ENCODE assay signal across 9 cellular contexts in the genomic region with DNA sequence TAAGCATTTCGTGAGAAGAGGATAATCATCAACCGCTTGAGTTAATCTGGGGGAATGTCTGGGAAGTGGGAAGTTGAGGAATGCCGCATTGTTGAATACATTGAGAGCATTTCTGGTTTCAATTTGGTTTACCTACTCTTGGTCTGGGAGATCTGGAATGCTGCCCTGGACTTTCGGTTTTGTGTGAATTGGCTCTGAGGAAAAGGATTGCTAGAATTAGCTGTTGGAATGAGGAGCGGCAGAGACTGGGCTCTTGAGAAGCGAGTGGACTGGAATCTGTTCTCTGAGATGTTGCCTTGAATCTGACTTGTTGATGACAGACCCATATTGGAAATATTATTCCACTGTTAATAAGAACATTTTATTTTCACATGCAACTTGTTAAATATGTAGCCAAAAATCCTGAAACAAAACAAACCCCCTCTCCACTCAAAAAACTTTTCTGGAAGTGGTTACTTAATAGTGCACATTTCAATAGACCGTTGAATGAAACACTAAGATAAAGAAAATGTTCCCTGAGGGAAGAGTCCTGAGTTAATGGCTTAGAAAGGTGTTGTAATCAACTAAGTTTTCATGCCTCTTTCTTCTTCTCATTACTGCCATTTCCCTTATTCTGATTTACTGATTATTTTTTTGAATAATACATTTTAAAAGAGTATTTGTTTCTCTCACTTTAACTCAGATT. TPM values are rescaled to one million over a fixed set of nuclear protein-coding genes. Genes with fewer than 3 reads are reported as not detected.
A peak's percentile ranks its signal among the peaks of the same experiment; 100 is the strongest.
DNase-seq lines count a peak whose midpoint lies in the region; ATAC-seq and TF ChIP-seq lines count a peak whose summit lies in the region.
"Had no signal": no experiment of that assay in that cellular context is flagged by ENCODE, and none has a peak within 500 bp of the region (broad histone marks: within the 10 kb centered on the region; RNA-seq: fewer than 3 reads in every experiment).

No MANE protein-coding gene starts in this region.

- peak overlapping the region; percentile 86 for H3K27ac ChIP-seq in SJSA1
- H3K27ac ChIP-seq in neuronal stem cell (replicated peaks; ENCODE audit: low read length) = peak overlapping the region; percentile 33
- H3K27ac ChIP-seq: C4-2B had no signal

- H3K14ac ChIP-seq in neuronal stem cell (ENCODE audit: low read length) = no peak overlapping the region

- WGBS in neuronal stem cell (ENCODE audit: extremely low coverage in 2 of 2, insufficient read length in 2 of 2, insufficient replicate concordance in 1 of 2), 2 donors = no CpG with 5 or more reads among the region's 7 CpGs

- H2BK5ac ChIP-seq in neuronal stem cell (ENCODE audit: low read length) = no peak overlapping the region

- H2BK120ac ChIP-seq in neuronal stem cell (ENCODE audit: low read depth, low read length) = no peak overlapping the region

- POLR2A ChIA-PET in AG04449 (lab: Yijun Ruan, JAX) = interaction anchor here (1.0 to 2.1 kb wide), 2 partner anchors 10 to 40 kb away, joined by 4 to 9 read pairs; no protein-coding TSS in a partner anchor

- no peaks in the 10 kb centered on the region for H3K79me1 ChIP-seq in neuronal stem cell (ENCODE audit: low read depth, low read length)

- no peak overlapping the region for H3K4ac ChIP-seq in neuronal stem cell (ENCODE audit: low read length)

- no peak overlapping the region for H2BK12ac ChIP-seq in neuronal stem cell (ENCODE audit: low read length)

- CTCF ChIA-PET in AG04449 (lab: Yijun Ruan, JAX) = interaction anchor here (0.8 to 5.5 kb wide), 3 partner anchors 9 to 51 kb away, joined by 3 to 36 read pairs (median 4); a partner anchor contains a TSS

- peak overlapping the region; percentile 28 for H3K4me3 ChIP-seq in AG04449 (ENCODE audit: low read depth, low read length)
- peak overlapping the region; percentile 14 for H3K4me3 ChIP-seq in SJSA1
- peak overlapping the region; percentile 25 for H3K4me3 ChIP-seq in fibroblast of villous mesenchyme (ENCODE audit: low read depth, low read length)
- H3K4me3 ChIP-seq in neuronal stem cell (ENCODE audit: low read length in 2 of 2) = no peak overlapping the region

- no peak overlapping the region for H2BK15ac ChIP-seq in neuronal stem cell (ENCODE audit: low read length)

- ATAC-seq in GM18861 (IDR thresholded peaks at IDR 0.05; ENCODE audit: unreplicated experiment) (no peak), omental fat pad (ENCODE audit: low FRiP score) (no peak)

- H2AFZ ChIP-seq in neuronal stem cell (ENCODE audit: low read length) = no peak overlapping the region

- no peak overlapping the region for H3K9ac ChIP-seq in neuronal stem cell (ENCODE audit: low read depth, low read length, poor library complexity)

- H2AK5ac ChIP-seq in neuronal stem cell (ENCODE audit: low read depth, low read length) = no peak overlapping the region

- TF ChIP-seq CTCF in AG04449 (IDR thresholded peaks at IDR 0.05; ENCODE audit: insufficient read depth, low read length, missing control alignments) (no peak), fibroblast of villous mesenchyme (IDR thresholded peaks at IDR 0.05; ENCODE audit: insufficient read depth, low read depth, low read length) (no peak), omental fat pad (IDR thresholded peaks at IDR 0.05) (no peak)

- no peaks in the 10 kb centered on the region for H3K36me3 ChIP-seq in SJSA1
- H3K36me3 ChIP-seq in neuronal stem cell (replicated peaks in 1 of 2; ENCODE audit: control insufficient read depth in 2 of 2, insufficient read depth in 2 of 2, low read length in 2 of 2) = no peaks in the 10 kb centered on the region

- H3K4me1 ChIP-seq in SJSA1 (replicated peaks) (peaks cover 37% of the 10 kb centered on the region), neuronal stem cell (ENCODE audit: control insufficient read depth in 2 of 2, insufficient read depth in 1 of 2, low read depth in 1 of 2, low read length in 2 of 2) (peaks cover 2 to 16% of the 10 kb centered on the region in 2 donors)

- DNase-seq in AG04449 (ENCODE audit: low read depth, low spot score) = peak; percentile 86
- peak; percentile 92 to 95 for DNase-seq in SJSA1 (ENCODE audit: low read depth in 1 of 2, low spot score in 2 of 2)
- peak; percentile 74 for DNase-seq in fibroblast of villous mesenchyme (ENCODE audit: low read depth)
- peak; percentile 29 for DNase-seq in neuronal stem cell (ENCODE audit: low spot score)
- no peak for DNase-seq in LoVo (ENCODE audit: low spot score)
- no peak for DNase-seq in NAMALWA (ENCODE audit: low spot score)
- DNase-seq in omental fat pad (ENCODE audit: low spot score) = no peak

- H3K27me3 ChIP-seq in SJSA1 (replicated peaks) = no peaks in the 10 kb centered on the region
- H3K27me3 ChIP-seq in neuronal stem cell (ENCODE audit: control insufficient read depth in 3 of 3, insufficient read depth in 3 of 3, low read depth in 1 of 3, low read length in 3 of 3) = no peaks in the 10 kb centered on the region

- no peaks in the 10 kb centered on the region for H3K9me3 ChIP-seq in SJSA1 (replicated peaks)
- H3K9me3 ChIP-seq in neuronal stem cell (replicated peaks in 1 of 2; ENCODE audit: control insufficient read depth in 2 of 2, insufficient read depth in 1 of 2, low read depth in 1 of 2, low read length in 2 of 2) = peaks cover 0 to 3% of the 10 kb centered on the region in 2 donors

- no peak overlapping the region for H3K4me2 ChIP-seq in neuronal stem cell (ENCODE audit: insufficient read depth, low read length, poor library complexity, severe bottlenecking)

- H4K91ac ChIP-seq in neuronal stem cell (ENCODE audit: low read depth, low read length, poor library complexity) = no peak overlapping the region

- H3K18ac ChIP-seq in neuronal stem cell (ENCODE audit: low read length) = no peak overlapping the region

- H3K23ac ChIP-seq in neuronal stem cell (ENCODE audit: low read depth, low read length, poor library complexity) = no peak overlapping the region

- H4K8ac ChIP-seq in neuronal stem cell (ENCODE audit: low read depth, low read length) = no peak overlapping the region

RNA-seq across cellular contexts. Expression of a gene that starts 50.8 kb away (rescaled TPM):
- total RNA-seq in SJSA1 (2014; rRNA removed; shearing (Covaris generic)) = 33.1 and 68.3 TPM in 2 replicates
- 48.6 and 56.1 TPM in 2 replicates for total RNA-seq in fibroblast of villous mesenchyme
- 12.6 TPM for polyA plus RNA-seq in neuronal stem cell (2013, experiment 1 of 2)
- polyA plus RNA-seq in neuronal stem cell (2013, experiment 2 of 2) = 10.1 TPM
- 100 to 1,000 TPM in 3 of 4 donors, 10 to 100 TPM in 1; 64.8 to 238 (median 144) TPM for total RNA-seq in omental fat pad

Comparison
In these comparisons a context has a peak if more than half of its experiments do, and no peak if none do; other contexts are left out.
1. DNase-seq: peak in AG04449 (single experiment), SJSA1 (2 of 2), fibroblast of villous mesenchyme (single experiment) and neuronal stem cell (single experiment); none in LoVo (single experiment), NAMALWA (single experiment) and omental fat pad (single experiment).
2. H3K4me3 ChIP-seq: peak in AG04449 (single experiment), SJSA1 (single experiment) and fibroblast of villous mesenchyme (single experiment); none in neuronal stem cell (0 of 2).